Comparison of ENCODE assay signal across 23 cellular contexts in genomic region chr6:166684866-166685265, GRCh38. TPM values are rescaled to one million over a fixed set of nuclear protein-coding genes. Genes with fewer than 3 reads are reported as not detected.
DNase-seq lines count a peak whose midpoint lies in the region; ATAC-seq and TF ChIP-seq lines count a peak whose summit lies in the region.
"Had no signal": no experiment of that assay in that cellular context is flagged by ENCODE, and none has a peak within 500 bp of the region (broad histone marks: within the 10 kb centered on the region; RNA-seq: fewer than 3 reads in every experiment).

No MANE protein-coding gene starts in this region.

- no peak overlapping the region for H3K14ac ChIP-seq in trophoblast cell (ENCODE audit: low read length)

- CTCF ChIA-PET in Caco-2 (lab: Charles Lee): interaction anchor here (0.7 kb wide), 1 partner anchor 73 kb away, joined by 3 read pairs; no protein-coding TSS in a partner anchor
- CTCF ChIA-PET in activated CD8-positive, alpha-beta T cell treated with anti-CD3 and anti-CD28 coated beads, Interleukin-2, amount 10 ng/mL, durations not matched to agents 7 days and 5 days (lab: Charles Lee): no interaction called here

- H2BK120ac ChIP-seq in trophoblast cell (ENCODE audit: insufficient read depth, low read length, poor library complexity): no peak overlapping the region

- H2BK12ac ChIP-seq in trophoblast cell (ENCODE audit: low read length): no peak overlapping the region

- H3K79me1 ChIP-seq in trophoblast cell (ENCODE audit: low read length): peaks cover 1% of the 10 kb centered on the region

- H3K4ac ChIP-seq in trophoblast cell (ENCODE audit: low read depth, low read length): no peak overlapping the region

- H2AK5ac ChIP-seq in trophoblast cell (ENCODE audit: low read length): no peak overlapping the region

- no peaks in the 10 kb centered on the region for H3K4me1 ChIP-seq in Caco-2
- no peaks in the 10 kb centered on the region for H3K4me1 ChIP-seq in upper lobe of right lung
- H3K4me1 ChIP-seq in trophoblast cell (ENCODE audit: control insufficient read depth in 1 of 2, insufficient read depth in 2 of 2, low read length in 2 of 2): peaks cover 1 to 3% of the 10 kb centered on the region in 2 experiments
- H3K4me1 ChIP-seq: A549 had no signal

- no peak overlapping the region for H3K18ac ChIP-seq in trophoblast cell (ENCODE audit: low read length)

- ATAC-seq in upper lobe of right lung: no peak
- no peak for ATAC-seq in HG03025 (IDR thresholded peaks at IDR 0.05; ENCODE audit: low FRiP score, unreplicated experiment)
- ATAC-seq in activated CD8-positive, alpha-beta T cell treated with anti-CD3 and anti-CD28 coated beads, Interleukin-2, amount 10 ng/mL, durations not matched to agents 7 days and 5 days: no peak
- ATAC-seq: A549; CD8-positive, alpha-beta T cell; GM12878 had no signal

- H3K36me3 Mint-ChIP-seq in Caco-2 (ENCODE audit: insufficient read depth, unreplicated experiment): peaks cover 6% of the 10 kb centered on the region
- H3K36me3 Mint-ChIP-seq in endothelial cell (ENCODE audit: low read depth, unreplicated experiment): no peaks in the 10 kb centered on the region
- no peaks in the 10 kb centered on the region for H3K36me3 Mint-ChIP-seq in nephron progenitor cell (ENCODE audit: low read depth)
- H3K36me3 Mint-ChIP-seq in activated CD8-positive, alpha-beta T cell treated with anti-CD3 and anti-CD28 coated beads, Interleukin-2, amount 10 ng/mL, durations not matched to agents 7 days and 5 days (ENCODE audit: low read depth): no peaks in the 10 kb centered on the region
- H3K36me3 Mint-ChIP-seq: CD8-positive, alpha-beta T cell had no signal

- H3K9me3 Mint-ChIP-seq in Caco-2 (ENCODE audit: unreplicated experiment) (no peaks in the 10 kb centered on the region), endothelial cell (ENCODE audit: unreplicated experiment) (no peaks in the 10 kb centered on the region), nephron progenitor cell (peaks cover 3% of the 10 kb centered on the region)
- H3K9me3 Mint-ChIP-seq in activated CD8-positive, alpha-beta T cell treated with anti-CD3 and anti-CD28 coated beads, Interleukin-2, amount 10 ng/mL, durations not matched to agents 7 days and 5 days (ENCODE audit: insufficient read depth): no peaks in the 10 kb centered on the region
- H3K9me3 Mint-ChIP-seq: CD4-positive, alpha-beta T cell had no signal

- no peak overlapping the region for H4K12ac ChIP-seq in trophoblast cell (ENCODE audit: low read depth, low read length)

- H4K8ac ChIP-seq in trophoblast cell (ENCODE audit: low read depth, low read length): no peak overlapping the region

- H3K9me3 ChIP-seq in Caco-2: peaks cover 4% of the 10 kb centered on the region; the same call in 1 of the 2 replicates
- no peaks in the 10 kb centered on the region for H3K9me3 ChIP-seq in upper lobe of right lung
- peaks cover 3% of the 10 kb centered on the region for H3K9me3 ChIP-seq in trophoblast cell (ENCODE audit: insufficient read depth, low read depth, low read length)
- H3K9me3 ChIP-seq: A549 had no signal

- peak overlapping the region; percentile 18 for H3K27ac Mint-ChIP-seq in Caco-2 (ENCODE audit: unreplicated experiment)
- H3K27ac Mint-ChIP-seq in endothelial cell (ENCODE audit: unreplicated experiment): no peak overlapping the region
- peak overlapping the region; percentile 94 for H3K27ac Mint-ChIP-seq in nephron progenitor cell
- H3K27ac Mint-ChIP-seq in activated CD8-positive, alpha-beta T cell treated with anti-CD3 and anti-CD28 coated beads, Interleukin-2, amount 10 ng/mL, durations not matched to agents 7 days and 5 days: no peak overlapping the region
- H3K27ac Mint-ChIP-seq: B cell; CD4-positive, alpha-beta T cell; CD8-positive, alpha-beta T cell had no signal

- H4K91ac ChIP-seq in trophoblast cell (ENCODE audit: low read depth, low read length): no peak overlapping the region

- no peak overlapping the region for H3K4me2 ChIP-seq in trophoblast cell (ENCODE audit: low read length)
- H3K4me2 ChIP-seq: A549; BLaER1 treated with 17β-estradiol and CSF1 and Interleukin-3, amounts not matched to agents 10 nM and 100 nM had no signal

- WGBS in trophoblast cell (ENCODE audit: extremely low coverage, insufficient coverage, insufficient read length): no CpG with 5 or more reads among the region's 8 CpGs

- H3K36me3 ChIP-seq in Caco-2 (ENCODE audit: control insufficient read depth, insufficient read depth, low read length) (no peaks in the 10 kb centered on the region), upper lobe of right lung (no peaks in the 10 kb centered on the region), trophoblast cell (ENCODE audit: control insufficient read depth in 1 of 2, insufficient read depth in 2 of 2, low read length in 2 of 2) (no peaks in the 10 kb centered on the region)
- H3K36me3 ChIP-seq: BLaER1 treated with 17β-estradiol and CSF1 and Interleukin-3, amounts not matched to agents 10 nM and 100 nM had no signal

- no peaks in the 10 kb centered on the region for H3K79me2 ChIP-seq in trophoblast cell (ENCODE audit: control insufficient read depth, insufficient read depth, low read length, poor library complexity)

- H3K9ac ChIP-seq in trophoblast cell (ENCODE audit: low read length): no peak overlapping the region
- H3K9ac ChIP-seq: BLaER1 treated with 17β-estradiol and CSF1 and Interleukin-3, amounts not matched to agents 10 nM and 100 nM had no signal

- H3K27me3 Mint-ChIP-seq in Caco-2 (ENCODE audit: insufficient read depth, unreplicated experiment) (peaks cover 3% of the 10 kb centered on the region), endothelial cell (ENCODE audit: unreplicated experiment) (peaks cover 21% of the 10 kb centered on the region), nephron progenitor cell (ENCODE audit: low read depth, poor library complexity) (peaks cover 16% of the 10 kb centered on the region)
- no peaks in the 10 kb centered on the region for H3K27me3 Mint-ChIP-seq in activated CD8-positive, alpha-beta T cell treated with anti-CD3 and anti-CD28 coated beads, Interleukin-2, amount 10 ng/mL, durations not matched to agents 7 days and 5 days (ENCODE audit: low read depth)
- H3K27me3 Mint-ChIP-seq: CD4-positive, alpha-beta T cell had no signal

- no peak for TF ChIP-seq CTCF in Caco-2 (IDR thresholded peaks at IDR 0.05; ENCODE audit: insufficient read depth in 1 of 2, low read depth in 1 of 2, low read length in 1 of 2, severe bottlenecking in 1 of 2, unreplicated experiment in 1 of 2)
- no peak for TF ChIP-seq CTCF in endothelial cell (IDR thresholded peaks at IDR 0.05; ENCODE audit: unreplicated experiment)
- TF ChIP-seq CTCF in nephron progenitor cell (IDR thresholded peaks at IDR 0.05): no peak
- TF ChIP-seq CTCF in upper lobe of right lung (IDR thresholded peaks at IDR 0.05): no peak

- H3K4me1 Mint-ChIP-seq in Caco-2 (ENCODE audit: low read depth, unreplicated experiment) (no peaks in the 10 kb centered on the region), endothelial cell (ENCODE audit: unreplicated experiment) (no peaks in the 10 kb centered on the region), nephron progenitor cell (peaks cover 43% of the 10 kb centered on the region)
- no peaks in the 10 kb centered on the region for H3K4me1 Mint-ChIP-seq in activated CD8-positive, alpha-beta T cell treated with anti-CD3 and anti-CD28 coated beads, Interleukin-2, amount 10 ng/mL, durations not matched to agents 7 days and 5 days (ENCODE audit: low read depth)

- no peak overlapping the region for H3K4me3 ChIP-seq in Caco-2 (ENCODE audit: low read depth, low read length)
- H3K4me3 ChIP-seq in upper lobe of right lung: no peak overlapping the region
- H3K4me3 ChIP-seq in trophoblast cell (ENCODE audit: low read depth, low read length): no peak overlapping the region
- H3K4me3 ChIP-seq: A549; BLaER1 treated with 17β-estradiol and CSF1 and Interleukin-3, amounts not matched to agents 10 nM and 100 nM; GM12878 had no signal

- intact Hi-C loops in Caco-2 (cut with micrococcal nuclease; ENCODE audit: unreplicated experiment) (no loop called here), upper lobe of right lung (cut with DNase I) (no loop called here)

- no peak overlapping the region for H3K23ac ChIP-seq in trophoblast cell (ENCODE audit: low read length)

- no peaks in the 10 kb centered on the region for H3K27me3 ChIP-seq in Caco-2 (replicated peaks; ENCODE audit: control insufficient read depth, insufficient read depth, low read length)
- H3K27me3 ChIP-seq in upper lobe of right lung: no peaks in the 10 kb centered on the region
- no peaks in the 10 kb centered on the region for H3K27me3 ChIP-seq in trophoblast cell (ENCODE audit: insufficient read depth, low read length)

- no peak overlapping the region for H3K4me3 Mint-ChIP-seq in Caco-2 (ENCODE audit: unreplicated experiment)
- H3K4me3 Mint-ChIP-seq in endothelial cell (ENCODE audit: unreplicated experiment): peak overlapping the region; percentile 80
- no peak overlapping the region for H3K4me3 Mint-ChIP-seq in nephron progenitor cell
- H3K4me3 Mint-ChIP-seq in activated CD8-positive, alpha-beta T cell treated with anti-CD3 and anti-CD28 coated beads, Interleukin-2, amount 10 ng/mL, durations not matched to agents 7 days and 5 days: no peak overlapping the region
- H3K4me3 Mint-ChIP-seq: B cell; CD4-positive, alpha-beta T cell; CD8-positive, alpha-beta T cell had no signal

- no peak overlapping the region for H3K27ac ChIP-seq in upper lobe of right lung
- H3K27ac ChIP-seq in trophoblast cell (ENCODE audit: low read depth, low read length): no peak overlapping the region
- H3K27ac ChIP-seq: 22Rv1; A549; BLaER1 treated with 17β-estradiol and CSF1 and Interleukin-3, amounts not matched to agents 10 nM and 100 nM; C4-2B had no signal

- POLR2A ChIA-PET in Caco-2 (lab: Charles Lee): no interaction called here
- POLR2A ChIA-PET in activated CD8-positive, alpha-beta T cell treated with anti-CD3 and anti-CD28 coated beads, Interleukin-2, amount 10 ng/mL, durations not matched to agents 7 days and 5 days (lab: Charles Lee): no interaction called here

- H2BK5ac ChIP-seq in trophoblast cell (ENCODE audit: low read depth, low read length, poor library complexity): no peak overlapping the region

- no TSS peak for BruUV-seq in Caco-2 (replicated peaks; lab: Mats Ljungman, UMichigan)

- no peak overlapping the region for H2AFZ ChIP-seq in trophoblast cell (ENCODE audit: insufficient read depth, low read length, poor library complexity)

- no peak for DNase-seq in Caco-2
- DNase-seq in endothelial cell (ENCODE audit: low spot score): no peak
- DNase-seq in nephron progenitor cell: no peak
- DNase-seq in upper lobe of right lung: peak; percentile 21
- no peak for DNase-seq in trophoblast cell
- DNase-seq in activated CD8-positive, alpha-beta T cell treated with anti-CD3 and anti-CD28 coated beads, Interleukin-2, amount 10 ng/mL, durations not matched to agents 7 days and 5 days: no peak
- DNase-seq: AML-193; CD4-positive, alpha-beta T cell; CD8-positive, alpha-beta T cell; DMS 273 treated with DMSO at 0.1 percent for 48 hours; DMS153; DMS53; DMS79; DND-41; EL; GDM1 had no signal

RNA-seq across cellular contexts. Expression of gene RPS6KA2, which starts 57.8 kb away (rescaled TPM):
- total RNA-seq in Caco-2 (2022) (5.5 and 5.6 TPM in 2 replicates), endothelial cell (ENCODE audit: unreplicated experiment) (105 TPM), upper lobe of right lung (136 TPM)
- 14.3 and 15.4 TPM in 2 replicates for polyA plus RNA-seq in trophoblast cell (2013)
- 1 to 10 TPM; 1.6 to 1.9 TPM for total RNA-seq in activated CD8-positive, alpha-beta T cell treated with anti-CD3 and anti-CD28 coated beads, Interleukin-2, amount 10 ng/mL, durations not matched to agents 7 days and 5 days

Comparison
In these comparisons a context has a peak if more than half of its experiments do, and no peak if none do; other contexts are left out.
1. H3K27ac Mint-ChIP-seq: peak in Caco-2 (single experiment) and nephron progenitor cell (single experiment); none in endothelial cell (single experiment) and activated CD8-positive, alpha-beta T cell treated with anti-CD3 and anti-CD28 coated beads, Interleukin-2, amount 10 ng/mL, durations not matched to agents 7 days and 5 days (single experiment).
2. RNA of gene RPS6KA2, which starts 57.8 kb away (total RNA-seq): 136 TPM in upper lobe of right lung (single experiment) and 105 TPM in endothelial cell (single experiment); 5.5 to 5.6 TPM in Caco-2 and 1.6 to 1.9 TPM in activated CD8-positive, alpha-beta T cell treated with anti-CD3 and anti-CD28 coated beads, Interleukin-2, amount 10 ng/mL, durations not matched to agents 7 days and 5 days; every median in the first group is over 10 times any median in the second.